8 cellular contexts compared by ENCODE assay signal in the genomic region with DNA sequence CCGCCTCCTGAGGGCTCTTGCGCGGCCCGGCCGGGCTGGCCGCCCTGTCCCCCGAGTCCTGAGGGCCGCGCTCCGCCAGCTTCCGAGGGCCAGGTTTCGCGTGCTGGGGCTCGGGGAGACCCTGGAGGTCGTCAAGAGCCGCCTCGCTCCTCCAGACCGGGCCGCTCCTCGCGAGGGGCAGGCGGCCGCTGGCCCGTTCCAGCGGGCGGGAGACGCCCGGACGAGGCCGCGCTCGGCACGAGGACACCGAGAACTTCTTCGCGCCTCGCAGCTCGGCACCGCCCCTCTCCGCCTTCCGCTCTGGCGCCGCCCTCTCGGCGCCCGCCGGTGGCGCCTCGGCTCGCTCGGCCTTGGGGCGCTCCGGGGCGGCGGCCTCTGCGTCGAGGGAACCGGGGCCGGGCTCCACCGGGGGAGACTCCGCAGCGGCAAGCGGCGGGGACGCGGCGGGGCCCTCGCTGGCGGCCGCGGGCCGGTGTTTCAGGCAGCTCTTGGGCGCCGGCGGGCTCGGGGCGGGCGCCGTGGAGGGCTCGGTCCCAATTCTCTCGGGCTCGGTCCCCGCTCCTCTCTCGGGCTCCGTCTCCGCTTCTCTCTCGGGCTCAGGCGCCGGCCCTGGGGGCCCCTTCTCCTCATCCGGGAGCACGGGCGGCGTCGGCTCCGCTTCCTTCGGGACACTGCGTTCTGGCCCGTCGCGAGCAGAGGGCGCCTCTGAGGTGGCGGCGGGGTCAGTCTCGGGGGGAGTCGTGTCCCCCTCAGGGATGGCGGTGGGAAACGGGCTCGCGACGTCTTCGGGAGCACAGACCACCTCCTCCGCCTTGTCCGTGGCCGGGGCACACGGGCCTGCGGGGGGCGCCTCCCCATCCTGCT.
DNase-seq lines count a peak whose midpoint lies in the region; ATAC-seq and TF ChIP-seq lines count a peak whose summit lies in the region.

No MANE protein-coding gene starts in this region.

- H3K9me3 ChIP-seq in cardiac muscle cell (ENCODE audit: low read depth) (no peaks in the 10 kb centered on the region), prostate gland (no peaks in the 10 kb centered on the region), upper lobe of right lung (no peaks in the 10 kb centered on the region)

- intact Hi-C loops in prostate gland (cut with DNase I) (no loop called here), upper lobe of right lung (cut with DNase I) (loop anchor here (10.0 kb wide), 1 partner anchor 98 kb away; no protein-coding TSS in a partner anchor)

- TF ChIP-seq CTCF in cardiac muscle cell (IDR thresholded peaks at IDR 0.05; ENCODE audit: low read depth, low read length) (peak; percentile 19), prostate gland (IDR thresholded peaks at IDR 0.05) (peak in 2 of 4 experiments; percentile 29 to 40), upper lobe of right lung (IDR thresholded peaks at IDR 0.05) (peak; percentile 28)

- H3K4me1 ChIP-seq in cardiac muscle cell (ENCODE audit: low read depth): no peaks in the 10 kb centered on the region
- no peaks in the 10 kb centered on the region for H3K4me1 ChIP-seq in prostate gland (replicated peaks)
- peaks cover 13% of the 10 kb centered on the region for H3K4me1 ChIP-seq in upper lobe of right lung

- WGBS in prostate gland: 13% methylated on average over 96 of the region's 117 CpGs

- peak overlapping the region; percentile 50 for H3K4me3 ChIP-seq in H7 (ENCODE audit: insufficient read depth, low read depth, low read length)
- peak overlapping the region; percentile 23 for H3K4me3 ChIP-seq in cardiac muscle cell
- H3K4me3 ChIP-seq in prostate gland: peak overlapping the region; percentile 43
- H3K4me3 ChIP-seq in upper lobe of right lung: peak overlapping the region; percentile 52

- no peaks in the 10 kb centered on the region for H3K36me3 ChIP-seq in H7 (replicated peaks; ENCODE audit: control insufficient read depth, insufficient read depth, low read length)
- no peaks in the 10 kb centered on the region for H3K36me3 ChIP-seq in cardiac muscle cell
- no peaks in the 10 kb centered on the region for H3K36me3 ChIP-seq in prostate gland
- H3K36me3 ChIP-seq in upper lobe of right lung: no peaks in the 10 kb centered on the region

- H3K27me3 ChIP-seq in H7 (ENCODE audit: control insufficient read depth, insufficient read depth, low read length): peaks cover 33% of the 10 kb centered on the region
- H3K27me3 ChIP-seq in cardiac muscle cell: peaks cover 53% of the 10 kb centered on the region
- H3K27me3 ChIP-seq in prostate gland (replicated peaks; ENCODE audit: insufficient read depth): no peaks in the 10 kb centered on the region
- H3K27me3 ChIP-seq in upper lobe of right lung: no peaks in the 10 kb centered on the region

- DNase-seq in H7 (peak; percentile 92), activated gamma-delta T cell treated with Interleukin-2 at 50 U/mL for 16 hours (peak; percentile 38), cardiac muscle cell (ENCODE audit: low read depth in 1 of 2, low spot score in 1 of 2) (peak in 1 of 2 donors; percentile 60), prostate gland (ENCODE audit: low spot score) (peak; percentile 49), upper lobe of right lung (peak; percentile 85), DMS53 treated with DMSO at 0.1 percent for 48 hours (lab: John Stamatoyannopoulos, UW; ENCODE audit: unreplicated experiment) (no peak), NAMALWA (ENCODE audit: low spot score) (no peak), COLO829 (ENCODE audit: low spot score) (no peak)

- TF ChIP-seq POLR2A in prostate gland (IDR thresholded peaks at IDR 0.05): no peak

- ATAC-seq in upper lobe of right lung: peak; percentile 89

- no peak overlapping the region for H3K27ac ChIP-seq in cardiac muscle cell
- peak overlapping the region; percentile 62 to 69 for H3K27ac ChIP-seq in prostate gland
- peak overlapping the region; percentile 75 for H3K27ac ChIP-seq in upper lobe of right lung

Comparison
In these comparisons a context has a peak if more than half of its experiments do, and no peak if none do; other contexts are left out.
1. DNase-seq: peak in H7 (single experiment), activated gamma-delta T cell treated with Interleukin-2 at 50 U/mL for 16 hours (single experiment), prostate gland (single experiment) and upper lobe of right lung (single experiment); none in DMS53 treated with DMSO at 0.1 percent for 48 hours (single experiment), NAMALWA (single experiment) and COLO829 (single experiment).
2. Peak in every context shown above with its lines, with median percentiles within 50 percentile points of each other: H3K4me3 ChIP-seq.